1 cellular context compared by ENCODE assay signal in genomic region chr6:52664991-52665686, GRCh38.
TF ChIP-seq lines count a peak whose summit lies in the region.

No MANE protein-coding gene starts in this region.

TF ChIP-seq in GM23338, 12 proteins besides CTCF, POLR2A, EP300 and RAD21 (continued from another document):
- TF ChIP-seq ZNF462 (CRISPR knock-in tag; IDR thresholded peaks at IDR 0.05): no peak
- no peak for TF ChIP-seq REST (IDR thresholded peaks at IDR 0.05; ENCODE audit: unreplicated experiment)
- no peak for TF ChIP-seq ZNF331 (CRISPR knock-in tag; IDR thresholded peaks at IDR 0.05; ENCODE audit: low read depth)
